ENCODE assay signal across 1 cellular context in the genomic region with DNA sequence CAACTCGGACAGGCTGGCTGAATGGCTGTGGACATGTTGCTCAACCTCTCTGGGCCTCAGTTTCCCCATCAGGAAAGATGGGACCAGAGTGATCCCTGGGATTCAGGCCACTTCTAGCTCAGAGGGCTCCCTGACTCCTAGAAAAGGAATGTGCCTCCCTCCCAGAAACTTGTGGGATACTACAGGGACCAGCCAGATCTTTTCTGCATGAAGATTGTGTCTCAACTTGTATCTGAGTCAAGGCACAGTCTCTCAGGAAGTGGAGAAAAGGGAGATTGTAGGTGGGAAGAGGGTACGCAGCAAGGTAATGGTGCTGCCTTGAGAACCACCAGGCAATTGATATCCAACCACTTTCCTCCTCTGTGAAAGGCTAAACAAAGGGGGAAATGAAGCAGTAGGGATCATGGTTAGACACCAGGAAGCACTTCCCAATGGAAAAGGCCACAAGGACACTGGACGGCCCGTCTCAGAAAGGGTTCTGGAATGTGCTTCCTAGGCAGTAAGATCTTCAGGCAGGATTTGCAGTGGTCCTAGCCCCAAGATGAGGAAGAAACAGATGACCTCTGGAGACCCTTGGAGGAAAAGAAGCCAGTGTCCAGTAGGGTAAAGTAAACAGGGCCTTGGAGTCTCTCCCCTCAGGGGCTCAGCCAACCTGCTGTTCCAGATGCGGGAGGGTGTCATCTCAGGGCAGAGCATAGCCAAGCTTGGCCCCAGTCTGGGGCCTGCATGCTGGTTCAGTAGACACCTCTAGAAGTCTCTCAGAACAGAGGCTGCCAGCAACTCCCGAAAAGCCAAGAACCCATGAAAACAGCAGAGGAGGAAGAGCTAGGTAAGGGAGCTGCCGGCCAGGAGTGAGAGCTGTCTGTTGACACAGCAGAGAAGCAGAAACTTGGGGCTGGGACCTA.
TF ChIP-seq lines count a peak whose summit lies in the region.

No MANE protein-coding gene starts in this region.

TF ChIP-seq in A549, 52 proteins besides CTCF, POLR2A, EP300 and RAD21 (continued from another document):
- TF ChIP-seq, protein P1, sequence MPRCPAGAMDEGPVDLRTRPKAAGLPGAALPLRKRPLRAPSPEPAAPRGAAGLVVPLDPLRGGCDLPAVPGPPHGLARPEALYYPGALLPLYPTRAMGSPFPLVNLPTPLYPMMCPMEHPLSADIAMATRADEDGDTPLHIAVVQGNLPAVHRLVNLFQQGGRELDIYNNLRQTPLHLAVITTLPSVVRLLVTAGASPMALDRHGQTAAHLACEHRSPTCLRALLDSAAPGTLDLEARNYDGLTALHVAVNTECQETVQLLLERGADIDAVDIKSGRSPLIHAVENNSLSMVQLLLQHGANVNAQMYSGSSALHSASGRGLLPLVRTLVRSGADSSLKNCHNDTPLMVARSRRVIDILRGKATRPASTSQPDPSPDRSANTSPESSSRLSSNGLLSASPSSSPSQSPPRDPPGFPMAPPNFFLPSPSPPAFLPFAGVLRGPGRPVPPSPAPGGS (IDR thresholded peaks at IDR 0.05): no peak
